9 cellular contexts compared by ENCODE assay signal in genomic region chr4:75995727-75996126, GRCh38. TPM values are rescaled to one million over a fixed set of nuclear protein-coding genes. Genes with fewer than 3 reads are reported as not detected.
A peak's percentile ranks its signal among the peaks of the same experiment; 100 is the strongest.
DNase-seq lines count a peak whose midpoint lies in the region; ATAC-seq, FAIRE-seq and TF ChIP-seq lines count a peak whose summit lies in the region.
"Had no signal": no experiment of that assay in that cellular context is flagged by ENCODE, and none has a peak within 500 bp of the region (broad histone marks: within the 10 kb centered on the region; RNA-seq: fewer than 3 reads in every experiment).

No MANE protein-coding gene starts in this region.

- no TSS peak for BruUV-seq in K562 (replicated peaks; lab: Mats Ljungman, UMichigan)

- H3K36me3 Mint-ChIP-seq in CD14-positive monocyte = no peaks in the 10 kb centered on the region
- H3K36me3 Mint-ChIP-seq: IgD-negative memory B cell had no signal

- TF ChIP-seq CTCF in CD14-positive monocyte (IDR thresholded peaks at IDR 0.05) = peak; percentile 77
- peak; percentile 41 to 75 (median 54); a peak in 5 of 6 replicates for TF ChIP-seq CTCF in K562 (IDR thresholded peaks at IDR 0.05 in 2 of 3, conservative IDR thresholded peaks at IDR 0.05 in 1 of 3; ENCODE audit: insufficient read depth in 2 of 3, low read depth in 1 of 3, low read length in 3 of 3)
- TF ChIP-seq CTCF in uterus (IDR thresholded peaks at IDR 0.05) = peak; percentile 60 to 69 (median 64)

- intact Hi-C loops in CD14-positive monocyte (cut with micrococcal nuclease) = loop anchor here (1.0 to 2.0 kb wide), 2 partner anchors 71 to 72 kb away; no protein-coding TSS in a partner anchor
- intact Hi-C loops in K562 (cut with micrococcal nuclease) = loop anchor here (1.0 to 5.0 kb wide), 4 partner anchors 72 to 502 kb away; no protein-coding TSS in a partner anchor
- intact Hi-C loops in uterus (cut with DNase I; ENCODE audit: low total_unique reads) = loop anchor here (10.0 kb wide), 1 partner anchor 69 kb away; no protein-coding TSS in a partner anchor

- no peak overlapping the region for H3K4me3 ChIP-seq in GM23248
- H3K4me3 ChIP-seq in K562 = no peak overlapping the region
- no peak overlapping the region for H3K4me3 ChIP-seq in uterus

- H3K79me2 ChIP-seq in GM23248 (ENCODE audit: insufficient read depth) = peaks cover 7% of the 10 kb centered on the region
- H3K79me2 ChIP-seq in K562 (ENCODE audit: control insufficient read depth, insufficient read depth, low read length) = peaks cover 5% of the 10 kb centered on the region

- H3K9me3 Mint-ChIP-seq in CD14-positive monocyte = no peaks in the 10 kb centered on the region
- H3K9me3 Mint-ChIP-seq: IgD-negative memory B cell had no signal

- DNase-seq in CD14-positive monocyte (ENCODE audit: low spot score) (no peak), GM23248 (peak; percentile 76), NCI-H446 treated with DMSO at 0.1 percent for 48 hours (lab: John Stamatoyannopoulos, UW) (peak; percentile 31), K562 (ENCODE audit: extremely low read depth in 1 of 4, low spot score in 3 of 4) (peak; percentile 36 to 60 (median 42)), kidney tubule cell (ENCODE audit: low spot score) (peak; percentile 67), uterus (no peak), HPDE6-E6E7 (ENCODE audit: extremely low spot score) (no peak)

- FAIRE-seq in K562 (lab: Jason Lieb, UNC) = peak; percentile 64

- peaks cover 3% of the 10 kb centered on the region for H3K4me1 Mint-ChIP-seq in CD14-positive monocyte

- no peaks in the 10 kb centered on the region for H3F3A ChIP-seq in GM23248 (ENCODE audit: insufficient read depth)

- H3K9me1 ChIP-seq in K562 (ENCODE audit: control insufficient read depth, insufficient read depth, low read length) = no peaks in the 10 kb centered on the region

- H3K27ac ChIP-seq in GM23248 (no peak overlapping the region), K562 (ENCODE audit: extremely low read depth, low read depth, low read length) (no peak overlapping the region), uterus (no peak overlapping the region)

- no peak overlapping the region for H3K4me3 Mint-ChIP-seq in CD14-positive monocyte

- H3K27ac Mint-ChIP-seq in CD14-positive monocyte = no peak overlapping the region

- H3K4me1 ChIP-seq in GM23248 (ENCODE audit: insufficient read depth) (no peaks in the 10 kb centered on the region), K562 (replicated peaks in 1 of 2; ENCODE audit: control insufficient read depth in 2 of 2, insufficient read depth in 2 of 2, low read length in 2 of 2) (peaks cover 0 to 3% of the 10 kb centered on the region in 2 experiments; a peak in 2 of 5 replicates), uterus (peaks cover 0 to 3% of the 10 kb centered on the region in 2 donors)

- H3K27me3 Mint-ChIP-seq in CD14-positive monocyte (ENCODE audit: low read depth in 3 of 3) = peaks cover 1 to 7% (median 4%) of the 10 kb centered on the region in 3 donors
- H3K27me3 Mint-ChIP-seq: IgD-negative memory B cell had no signal

- H3K9ac ChIP-seq in GM23248 = no peak overlapping the region
- H3K9ac ChIP-seq in K562 (ENCODE audit: insufficient read depth in 1 of 2, low read depth in 2 of 2, low read length in 2 of 2) = no peak overlapping the region

- peak; percentile 53 for ATAC-seq in K562
- ATAC-seq in HG03469 (IDR thresholded peaks at IDR 0.05; ENCODE audit: unreplicated experiment) = no peak

- peak; percentile 81 for TF ChIP-seq RAD21 in K562 (CRISPR knock-in tag; conservative IDR thresholded peaks at IDR 0.05 in 1 of 2, IDR thresholded peaks at IDR 0.05 in 1 of 2)

- H4K20me1 ChIP-seq in GM23248 (ENCODE audit: insufficient read depth) (no peaks in the 10 kb centered on the region), K562 (replicated peaks; ENCODE audit: control insufficient read depth, insufficient read depth, low read length) (no peaks in the 10 kb centered on the region)

- H3K27me3 ChIP-seq in GM23248 (replicated peaks; ENCODE audit: insufficient read depth) (no peaks in the 10 kb centered on the region), K562 (ENCODE audit: control insufficient read depth in 2 of 2, insufficient read depth in 2 of 2, low read length in 2 of 2) (no peaks in the 10 kb centered on the region), uterus (no peaks in the 10 kb centered on the region)

- no peak for TF ChIP-seq POLR2A in K562 (conservative IDR thresholded peaks at IDR 0.05)
- no peak for TF ChIP-seq POLR2A in uterus (IDR thresholded peaks at IDR 0.05)

- POLR2A ChIA-PET in K562 (lab: Yijun Ruan, JAX) = interaction anchor here (1.0 kb wide), 1 partner anchor 13 kb away, joined by 3 read pairs; no protein-coding TSS in a partner anchor

- CTCF ChIA-PET in K562 (lab: Yijun Ruan, JAX; ENCODE audit: low intra/inter-chr PET ratio) = interaction anchor here (0.6 to 2.0 kb wide), 3 partner anchors 18 to 988 kb away, joined by 3 to 10 read pairs (median 3); no protein-coding TSS in a partner anchor

- TF ChIP-seq EP300 in K562 (IDR thresholded peaks at IDR 0.05; ENCODE audit: low read length) = no peak

- H3K4me2 ChIP-seq in GM23248 (ENCODE audit: unreplicated experiment) = no peak overlapping the region
- no peak overlapping the region for H3K4me2 ChIP-seq in K562 (ENCODE audit: insufficient read depth, low read length)

- H2AFZ ChIP-seq in GM23248 = peak overlapping the region; percentile 31; the same call in 1 of the 2 replicates
- H2AFZ ChIP-seq in K562 (ENCODE audit: low read depth, low read length) = no peak overlapping the region

- no peaks in the 10 kb centered on the region for H3K36me3 ChIP-seq in GM23248 (ENCODE audit: low read depth)
- no peaks in the 10 kb centered on the region for H3K36me3 ChIP-seq in K562 (ENCODE audit: control insufficient read depth, insufficient read depth, low read length)
- H3K36me3 ChIP-seq in uterus = no peaks in the 10 kb centered on the region

- 1 to 3% methylated on average over 5 of the region's 5 CpGs for WGBS in GM23248 (ENCODE audit: low coverage in 1 of 2, low lambda C conversion rate in 2 of 2, missing lambda C conversion rate in 2 of 2), 2 experiments
- WGBS in K562 (ENCODE audit: insufficient coverage, low coverage, missing lambda C conversion rate) = 2% methylated on average over 5 of the region's 5 CpGs

- no peaks in the 10 kb centered on the region for H3K9me3 ChIP-seq in GM23248 (ENCODE audit: low read depth)
- 0 out of 2 replicates have a peak, but pooled peaks cover 4% of the 10 kb centered on the region for H3K9me3 ChIP-seq in K562 (replicated peaks; ENCODE audit: control insufficient read depth, insufficient read depth, low read depth, low read length)
- H3K9me3 ChIP-seq in uterus = no peaks in the 10 kb centered on the region

- no peaks in the 10 kb centered on the region for H3K9me2 ChIP-seq in GM23248 (ENCODE audit: insufficient read depth)

- in situ Hi-C loops in GM23248 (cut with MboI) = loop anchor here (5.0 kb wide), 1 partner anchor 72 kb away; no protein-coding TSS in a partner anchor
- in situ Hi-C loops in K562 (cut with MboI) = loop anchor here (5.0 kb wide), 1 partner anchor 72 kb away; no protein-coding TSS in a partner anchor

RNA-seq across cellular contexts. Expression of gene SDAD1, which starts 5.0 kb away (rescaled TPM):
- polyA plus RNA-seq in CD14-positive monocyte = 10 to 100 TPM; 20.7 to 38.1 TPM
- 34.2 and 68.8 TPM in 2 replicates for total RNA-seq in GM23248 (2014; rRNA removed; shearing (Covaris generic))
- 69.5 and 76.2 TPM in 2 replicates for polyA plus RNA-seq in GM23248 (2016; fragmentation: Nextera tagmentation; extraction: Ambion mirVana)
- total RNA-seq in K562 (2011; cell fraction: chromatin; rRNA removed; ENCODE audit: low replicate concordance) = 16.8 and 34.6 TPM in 2 replicates
- total RNA-seq in K562 (2011; cell fraction: nucleolus; rRNA removed) = 10.2 and 10.8 TPM in 2 replicates
- total RNA-seq in K562 (2011; cell fraction: nucleoplasm; rRNA removed) = 15.4 and 19.2 TPM in 2 replicates
- total RNA-seq in K562 (2014; rRNA removed) = 28.2 and 42.6 TPM in 2 replicates
- total RNA-seq in K562 (2014; rRNA removed; fragmentation: Illumina TruSeq; extraction: Trizol) = 54.1 and 64.9 TPM in 2 replicates
- total RNA-seq in K562 (2015; rRNA removed; fragmentation: Illumina TruSeq; extraction: Trizol) = 46.6 and 48.6 TPM in 2 replicates
- 47.8 and 54.3 TPM in 2 replicates for total RNA-seq in K562 (2021)
- polyA plus RNA-seq in K562 (2011; rRNA removed) = 21.7 and 30.4 TPM in 2 replicates
- polyA plus RNA-seq in K562 (2011; cell fraction: cytosol; rRNA removed) = 6.4 and 10.7 TPM in 2 replicates
- 11.3 and 14.5 TPM in 2 replicates for polyA plus RNA-seq in K562 (2011; cell fraction: nucleus; rRNA removed)
- 30.0 and 33.1 TPM in 2 replicates for polyA plus RNA-seq in K562 (2012)
- 57.4 and 61.7 TPM in 2 replicates for polyA plus RNA-seq in K562 (2014; fragmentation: Illumina TruSeq; extraction: Trizol)
- 100 to 1,000 TPM in 1 of 2 experiments, 10 to 100 TPM in 1; 71.4 to 115 TPM for polyA plus RNA-seq in K562 (2014; fragmentation: Nextera tagmentation; extraction: Ambion mirVana)
- polyA plus RNA-seq in K562 (2014; rRNA removed) = 30.3 and 32.1 TPM in 2 replicates
- polyA minus RNA-seq in K562 (2011; rRNA and poly(A)+ RNA removed) = 43.5 and 45.5 TPM in 2 replicates
- 13.3 and 22.3 TPM in 2 replicates for polyA minus RNA-seq in K562 (2011; cell fraction: cytosol; rRNA and poly(A)+ RNA removed)
- polyA minus RNA-seq in K562 (2011; cell fraction: nucleus; rRNA and poly(A)+ RNA removed) = 8.9 and 15.1 TPM in 2 replicates
- 10 to 100 TPM; 17.9 to 53.5 (median 30.5) TPM for total RNA-seq in uterus

RNA-seq across cellular contexts. Expression of gene CXCL9, which starts 11.6 kb away (rescaled TPM):
- polyA plus RNA-seq in CD14-positive monocyte = under 1 TPM; 0.46 to 0.55 TPM
- not detected in 2 replicates for total RNA-seq in GM23248 (2014; rRNA removed; shearing (Covaris generic))
- not detected in 2 replicates for polyA plus RNA-seq in GM23248 (2016; fragmentation: Nextera tagmentation; extraction: Ambion mirVana)
- total RNA-seq in K562 (2011; cell fraction: chromatin; rRNA removed; ENCODE audit: low replicate concordance) = not detected in 2 replicates
- total RNA-seq in K562 (2011; cell fraction: nucleolus; rRNA removed) = not detected in 2 replicates
- not detected in 2 replicates for total RNA-seq in K562 (2011; cell fraction: nucleoplasm; rRNA removed)
- total RNA-seq in K562 (2014; rRNA removed) = not detected in 2 replicates
- total RNA-seq in K562 (2014; rRNA removed; fragmentation: Illumina TruSeq; extraction: Trizol) = not detected in 2 replicates
- not detected in 2 replicates for total RNA-seq in K562 (2015; rRNA removed; fragmentation: Illumina TruSeq; extraction: Trizol)
- total RNA-seq in K562 (2021) = not detected in 2 replicates
- polyA plus RNA-seq in K562 (2011; rRNA removed) = not detected in 2 replicates
- not detected in 2 replicates for polyA plus RNA-seq in K562 (2011; cell fraction: cytosol; rRNA removed)
- not detected in 2 replicates for polyA plus RNA-seq in K562 (2011; cell fraction: nucleus; rRNA removed)
- polyA plus RNA-seq in K562 (2012) = not detected in 2 replicates
- polyA plus RNA-seq in K562 (2014; fragmentation: Illumina TruSeq; extraction: Trizol) = not detected in 2 replicates
- polyA plus RNA-seq in K562 (2014; fragmentation: Nextera tagmentation; extraction: Ambion mirVana) = not detected
- polyA plus RNA-seq in K562 (2014; rRNA removed) = not detected in 2 replicates
- not detected in 2 replicates for polyA minus RNA-seq in K562 (2011; rRNA and poly(A)+ RNA removed)
- not detected in 2 replicates for polyA minus RNA-seq in K562 (2011; cell fraction: cytosol; rRNA and poly(A)+ RNA removed)
- polyA minus RNA-seq in K562 (2011; cell fraction: nucleus; rRNA and poly(A)+ RNA removed) = not detected in 2 replicates
- under 1 TPM in 2 of 4 donors, not detected in 2; 0.14 to 0.21 TPM for total RNA-seq in uterus
- polyA plus RNA-seq: IgD-negative memory B cell had no signal

RNA-seq across cellular contexts. Expression of gene CXCL10, which starts 27.6 kb away (rescaled TPM):
- 10 to 100 TPM; 16.3 to 16.5 TPM for polyA plus RNA-seq in CD14-positive monocyte
- not detected in 2 replicates for total RNA-seq in GM23248 (2014; rRNA removed; shearing (Covaris generic))
- not detected in 2 replicates for polyA plus RNA-seq in GM23248 (2016; fragmentation: Nextera tagmentation; extraction: Ambion mirVana)
- total RNA-seq in K562 (2011; cell fraction: chromatin; rRNA removed; ENCODE audit: low replicate concordance) = not detected in 2 replicates
- total RNA-seq in K562 (2011; cell fraction: nucleolus; rRNA removed) = not detected in 2 replicates
- total RNA-seq in K562 (2011; cell fraction: nucleoplasm; rRNA removed) = not detected in 2 replicates
- total RNA-seq in K562 (2014; rRNA removed) = not detected in 2 replicates
- not detected in 2 replicates for total RNA-seq in K562 (2014; rRNA removed; fragmentation: Illumina TruSeq; extraction: Trizol)
- 0.15 TPM in 1 of 2 replicates, not detected in the other for total RNA-seq in K562 (2015; rRNA removed; fragmentation: Illumina TruSeq; extraction: Trizol)
- total RNA-seq in K562 (2021) = 0.18 TPM in 1 of 2 replicates, not detected in the other
- not detected in 2 replicates for polyA plus RNA-seq in K562 (2011; rRNA removed)
- not detected in 2 replicates for polyA plus RNA-seq in K562 (2011; cell fraction: cytosol; rRNA removed)
- polyA plus RNA-seq in K562 (2011; cell fraction: nucleus; rRNA removed) = not detected in 2 replicates
- 0.23 and 0.83 TPM in 2 replicates for polyA plus RNA-seq in K562 (2012)
- not detected in 2 replicates for polyA plus RNA-seq in K562 (2014; fragmentation: Illumina TruSeq; extraction: Trizol)
- polyA plus RNA-seq in K562 (2014; fragmentation: Nextera tagmentation; extraction: Ambion mirVana) = under 1 TPM in 1 of 2 experiments, not detected in 1; 0.06 TPM
- polyA plus RNA-seq in K562 (2014; rRNA removed) = 0.08 TPM in 1 of 2 replicates, not detected in the other
- not detected in 2 replicates for polyA minus RNA-seq in K562 (2011; rRNA and poly(A)+ RNA removed)
- polyA minus RNA-seq in K562 (2011; cell fraction: cytosol; rRNA and poly(A)+ RNA removed) = not detected in 2 replicates
- polyA minus RNA-seq in K562 (2011; cell fraction: nucleus; rRNA and poly(A)+ RNA removed) = not detected in 2 replicates
- 1 to 10 TPM in 1 of 4 donors, under 1 TPM in 1, not detected in 2; 0.52 to 1.9 TPM for total RNA-seq in uterus

RNA-seq across cellular contexts. Expression of gene CXCL11, which starts 40.1 kb away (rescaled TPM):
- polyA plus RNA-seq in CD14-positive monocyte (under 1 TPM; 0.25 to 0.36 TPM), GM23248 (2016; fragmentation: Nextera tagmentation; extraction: Ambion mirVana) (not detected in 2 replicates), K562 (2011; rRNA removed) (0.41 and 5.9 TPM in 2 replicates), K562 (2014; fragmentation: Illumina TruSeq; extraction: Trizol) (5.8 and 9.1 TPM in 2 replicates), K562 (2014; fragmentation: Nextera tagmentation; extraction: Ambion mirVana) (1 to 10 TPM; 2.1 to 2.3 TPM), K562 (2014; rRNA removed) (5.6 and 6.2 TPM in 2 replicates)
- total RNA-seq in GM23248 (2014; rRNA removed; shearing (Covaris generic)) = not detected in 2 replicates
- 0.93 and 7.8 TPM in 2 replicates for total RNA-seq in K562 (2011; cell fraction: chromatin; rRNA removed; ENCODE audit: low replicate concordance)
- total RNA-seq in K562 (2011; cell fraction: nucleolus; rRNA removed) = 0.50 and 0.66 TPM in 2 replicates
- total RNA-seq in K562 (2011; cell fraction: nucleoplasm; rRNA removed) = 1.6 and 2.1 TPM in 2 replicates
- total RNA-seq in K562 (2014; rRNA removed) (3.3 and 4.5 TPM in 2 replicates), K562 (2014; rRNA removed; fragmentation: Illumina TruSeq; extraction: Trizol) (6.8 and 8.9 TPM in 2 replicates), K562 (2015; rRNA removed; fragmentation: Illumina TruSeq; extraction: Trizol) (3.8 and 6.1 TPM in 2 replicates), K562 (2021) (4.0 and 4.5 TPM in 2 replicates), uterus (under 1 TPM in 1 of 4 donors, not detected in 3; 0.14 TPM)
- 0.24 and 0.46 TPM in 2 replicates for polyA plus RNA-seq in K562 (2011; cell fraction: cytosol; rRNA removed)
- 1.1 and 7.7 TPM in 2 replicates for polyA plus RNA-seq in K562 (2011; cell fraction: nucleus; rRNA removed)
- polyA plus RNA-seq in K562 (2012) = 5.1 and 25.5 TPM in 2 replicates
- 4.0 TPM in 1 of 2 replicates, not detected in the other for polyA minus RNA-seq in K562 (2011; rRNA and poly(A)+ RNA removed)
- polyA minus RNA-seq in K562 (2011; cell fraction: cytosol; rRNA and poly(A)+ RNA removed) = 1.0 TPM in 1 of 2 replicates, not detected in the other
- polyA minus RNA-seq in K562 (2011; cell fraction: nucleus; rRNA and poly(A)+ RNA removed) = 0.78 and 0.94 TPM in 2 replicates
- polyA plus RNA-seq: IgD-negative memory B cell had no signal

RNA-seq across cellular contexts. Expression of gene NAAA, which starts 54.9 kb away (rescaled TPM):
- 100 to 1,000 TPM; 170 to 231 TPM for polyA plus RNA-seq in CD14-positive monocyte
- 45.1 and 56.4 TPM in 2 replicates for total RNA-seq in GM23248 (2014; rRNA removed; shearing (Covaris generic))
- 34.3 and 35.7 TPM in 2 replicates for polyA plus RNA-seq in GM23248 (2016; fragmentation: Nextera tagmentation; extraction: Ambion mirVana)
- total RNA-seq in K562 (2011; cell fraction: chromatin; rRNA removed; ENCODE audit: low replicate concordance) = 9.4 and 13.7 TPM in 2 replicates
- total RNA-seq in K562 (2011; cell fraction: nucleolus; rRNA removed) = 16.6 and 18.8 TPM in 2 replicates
- total RNA-seq in K562 (2011; cell fraction: nucleoplasm; rRNA removed) = 16.1 and 20.8 TPM in 2 replicates
- total RNA-seq in K562 (2014; rRNA removed) = 6.8 and 10.3 TPM in 2 replicates
- 5.1 and 5.2 TPM in 2 replicates for total RNA-seq in K562 (2014; rRNA removed; fragmentation: Illumina TruSeq; extraction: Trizol)
- total RNA-seq in K562 (2015; rRNA removed; fragmentation: Illumina TruSeq; extraction: Trizol) = 6.6 and 6.7 TPM in 2 replicates
- 5.4 and 7.5 TPM in 2 replicates for total RNA-seq in K562 (2021)
- polyA plus RNA-seq in K562 (2011; rRNA removed) = 6.0 and 7.9 TPM in 2 replicates
- polyA plus RNA-seq in K562 (2011; cell fraction: cytosol; rRNA removed) = 5.6 and 13.1 TPM in 2 replicates
- polyA plus RNA-seq in K562 (2011; cell fraction: nucleus; rRNA removed) = 5.7 and 6.9 TPM in 2 replicates
- 5.4 and 7.8 TPM in 2 replicates for polyA plus RNA-seq in K562 (2012)
- 5.9 and 6.4 TPM in 2 replicates for polyA plus RNA-seq in K562 (2014; fragmentation: Illumina TruSeq; extraction: Trizol)
- 1 to 10 TPM; 1.3 to 1.9 TPM for polyA plus RNA-seq in K562 (2014; fragmentation: Nextera tagmentation; extraction: Ambion mirVana)
- 7.3 and 9.4 TPM in 2 replicates for polyA plus RNA-seq in K562 (2014; rRNA removed)
- 5.9 and 6.8 TPM in 2 replicates for polyA minus RNA-seq in K562 (2011; rRNA and poly(A)+ RNA removed)
- 3.4 and 7.4 TPM in 2 replicates for polyA minus RNA-seq in K562 (2011; cell fraction: cytosol; rRNA and poly(A)+ RNA removed)
- 4.6 and 6.4 TPM in 2 replicates for polyA minus RNA-seq in K562 (2011; cell fraction: nucleus; rRNA and poly(A)+ RNA removed)
- total RNA-seq in uterus = 100 to 1,000 TPM in 1 of 4 donors, 10 to 100 TPM in 3; 21.5 to 109 (median 46.1) TPM

Comparison
In these comparisons a context has a peak if more than half of its experiments do, and no peak if none do; other contexts are left out.
1. DNase-seq: peak in GM23248 (single experiment), NCI-H446 treated with DMSO at 0.1 percent for 48 hours (single experiment), K562 (4 of 4) and kidney tubule cell (single experiment); none in CD14-positive monocyte (single experiment), uterus (0 of 2) and HPDE6-E6E7 (single experiment).
2. Peak in every context shown above with its lines, with median percentiles within 50 percentile points of each other: CTCF ChIP-seq.